Comparison of ENCODE assay signal across 22 cellular contexts in the genomic region with DNA sequence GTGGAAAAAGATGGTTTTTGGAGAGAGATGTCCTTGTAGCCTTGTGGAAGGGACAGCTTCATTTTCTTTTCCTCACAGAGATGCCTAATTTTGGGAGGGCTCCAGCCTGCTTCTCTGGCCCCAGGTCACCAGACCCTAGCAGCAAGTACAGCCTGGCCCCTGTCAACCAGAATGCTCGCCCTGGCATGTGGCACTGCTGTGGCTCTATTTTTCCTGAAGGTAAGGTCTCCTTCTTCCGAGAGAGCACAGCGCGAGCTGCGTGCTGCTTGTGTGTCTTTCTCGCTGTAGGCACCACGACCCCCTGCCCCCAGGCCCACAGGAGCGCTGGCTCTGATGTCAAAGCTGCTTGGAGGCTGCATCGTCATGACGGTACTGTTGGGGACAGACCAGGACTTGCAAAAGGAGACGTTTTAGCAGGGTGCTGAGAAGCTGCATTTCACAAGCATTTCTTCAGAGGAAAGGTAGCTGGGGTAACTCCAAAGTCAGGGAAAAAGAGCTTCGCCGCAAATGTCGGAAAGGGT. TPM values are rescaled to one million over a fixed set of nuclear protein-coding genes. Genes with fewer than 3 reads are reported as not detected.
DNase-seq lines count a peak whose midpoint lies in the region; ATAC-seq and TF ChIP-seq lines count a peak whose summit lies in the region.
"Had no signal": no experiment of that assay in that cellular context is flagged by ENCODE, and none has a peak within 500 bp of the region (broad histone marks: within the 10 kb centered on the region; RNA-seq: fewer than 3 reads in every experiment).

No MANE protein-coding gene starts in this region.

- peaks cover 14% of the 10 kb centered on the region for H3K36me3 Mint-ChIP-seq in activated CD8-positive, alpha-beta memory T cell treated with anti-CD3 and anti-CD28 coated beads, Interleukin-2, amount 10 ng/mL, durations not matched to agents 7 days and 5 days

- H3K4me3 Mint-ChIP-seq in activated CD8-positive, alpha-beta memory T cell treated with anti-CD3 and anti-CD28 coated beads, Interleukin-2, amount 10 ng/mL, durations not matched to agents 7 days and 5 days, result no peak overlapping the region
- H3K4me3 Mint-ChIP-seq: CD14-positive monocyte had no signal

- H3K4me3 ChIP-seq in BLaER1 treated with 17β-estradiol and CSF1 and Interleukin-3, amounts not matched to agents 10 nM and 100 nM, result no peak overlapping the region
- H3K4me3 ChIP-seq in spleen, result no peak overlapping the region
- no peak overlapping the region for H3K4me3 ChIP-seq in Peyer's patch
- H3K4me3 ChIP-seq: GM12878, K562 had no signal

- H3K27ac Mint-ChIP-seq in activated CD8-positive, alpha-beta memory T cell treated with anti-CD3 and anti-CD28 coated beads, Interleukin-2, amount 10 ng/mL, durations not matched to agents 7 days and 5 days, result no peak overlapping the region

- peak overlapping the region in 5 of 11 experiments; percentile 34 to 62 (median 59); a peak in 10 of 22 replicates for H3K27ac ChIP-seq in BLaER1 treated with 17β-estradiol and CSF1 and Interleukin-3, amounts not matched to agents 10 nM and 100 nM
- H3K27ac ChIP-seq in KOPT-K1 (ENCODE audit: low read depth, low read length, poor library complexity, severe bottlenecking) (peak overlapping the region; percentile 90), spleen (no peak overlapping the region), Peyer's patch (no peak overlapping the region)

- peaks cover 0 to 45% (median 4%) of the 10 kb centered on the region in 11 experiments; a peak in 9 of 22 replicates for H4K20me1 ChIP-seq in BLaER1 treated with 17β-estradiol and CSF1 and Interleukin-3, amounts not matched to agents 10 nM and 100 nM

- intact Hi-C loops in spleen (cut with DNase I; ENCODE audit: low total_unique reads), result no loop called here

- peak overlapping the region in 6 of 11 experiments; percentile 64 to 80 (median 72); a peak in 11 of 22 replicates for H3K4me2 ChIP-seq in BLaER1 treated with 17β-estradiol and CSF1 and Interleukin-3, amounts not matched to agents 10 nM and 100 nM

- TF ChIP-seq CTCF in spleen (IDR thresholded peaks at IDR 0.05 in 8 of 11, conservative IDR thresholded peaks at IDR 0.05 in 3 of 11) (no peak), Peyer's patch (IDR thresholded peaks at IDR 0.05) (no peak)

- 81 to 91% (median 87%) methylated on average over 14 of the region's 14 CpGs for WGBS in spleen, 5 donors

- no peaks in the 10 kb centered on the region for H3K27me3 ChIP-seq in BLaER1 treated with 17β-estradiol and CSF1 and Interleukin-3, amounts not matched to agents 10 nM and 100 nM
- no peaks in the 10 kb centered on the region for H3K27me3 ChIP-seq in spleen (replicated peaks in 1 of 7)
- H3K27me3 ChIP-seq in Peyer's patch, result no peaks in the 10 kb centered on the region

- peaks cover 65 to 100% (median 97%) of the 10 kb centered on the region in 11 experiments for H3K36me3 ChIP-seq in BLaER1 treated with 17β-estradiol and CSF1 and Interleukin-3, amounts not matched to agents 10 nM and 100 nM
- H3K36me3 ChIP-seq in KOPT-K1 (ENCODE audit: insufficient read depth, low read length) (no peaks in the 10 kb centered on the region), spleen (peaks cover 0 to 100% (median 64%) of the 10 kb centered on the region in 6 donors), Peyer's patch (peaks cover 0 to 76% (median 0%) of the 10 kb centered on the region in 3 donors)

- peaks cover 14% of the 10 kb centered on the region for H3K4me1 Mint-ChIP-seq in activated CD8-positive, alpha-beta memory T cell treated with anti-CD3 and anti-CD28 coated beads, Interleukin-2, amount 10 ng/mL, durations not matched to agents 7 days and 5 days
- H3K4me1 Mint-ChIP-seq: CD14-positive monocyte had no signal

- H3K9me3 Mint-ChIP-seq in activated CD8-positive, alpha-beta memory T cell treated with anti-CD3 and anti-CD28 coated beads, Interleukin-2, amount 10 ng/mL, durations not matched to agents 7 days and 5 days (ENCODE audit: low read depth), result no peaks in the 10 kb centered on the region
- H3K9me3 Mint-ChIP-seq: CD14-positive monocyte had no signal

- no peaks in the 10 kb centered on the region for H3K27me3 Mint-ChIP-seq in activated CD8-positive, alpha-beta memory T cell treated with anti-CD3 and anti-CD28 coated beads, Interleukin-2, amount 10 ng/mL, durations not matched to agents 7 days and 5 days

- no peak for ATAC-seq in activated CD8-positive, alpha-beta memory T cell treated with anti-CD3 and anti-CD28 coated beads, Interleukin-2, amount 10 ng/mL, durations not matched to agents 7 days and 5 days
- ATAC-seq: GM12878 had no signal

- peak; percentile 30 for DNase-seq in activated CD8-positive, alpha-beta memory T cell treated with anti-CD3 and anti-CD28 coated beads, Interleukin-2, amount 10 ng/mL, durations not matched to agents 7 days and 5 days
- DNase-seq in activated CD8-positive, alpha-beta memory T cell treated with anti-CD3 and anti-CD28 coated beads, Interleukin-2, amount 50 U/mL, for 4 hours, result no peak
- DNase-seq in spleen, result peak; percentile 71
- DNase-seq in GM03348 (ENCODE audit: low spot score), result no peak
- DNase-seq in Peyer's patch, result no peak
- no peak for DNase-seq in NCI-H2029 (lab: John Stamatoyannopoulos, UW)
- DNase-seq: AML-193; DMS79; NCI-H1105; NCI-H2081; NCI-H2171; NCI-H345; NCI-H524; NCI-H774; NK-92 treated with Interleukin-12 subunit alpha and Interleukin-12 subunit beta, amount 100 ng/mL, for 24 hours had no signal

- CTCF ChIA-PET in activated CD8-positive, alpha-beta memory T cell treated with anti-CD3 and anti-CD28 coated beads, Interleukin-2, amount 10 ng/mL, durations not matched to agents 7 days and 5 days (lab: Charles Lee), result interaction anchor here (0.6 to 1.2 kb wide), 3 partner anchors 11 to 26 kb away, joined by 3 read pairs; no protein-coding TSS in a partner anchor

- no peaks in the 10 kb centered on the region for H3K9me3 ChIP-seq in BLaER1 treated with 17β-estradiol and CSF1 and Interleukin-3, amounts not matched to agents 10 nM and 100 nM (replicated peaks in 1 of 11)
- H3K9me3 ChIP-seq in KOPT-K1 (ENCODE audit: insufficient read depth, low read length, poor library complexity, severe bottlenecking), result no peaks in the 10 kb centered on the region
- H3K9me3 ChIP-seq in spleen, result no peaks in the 10 kb centered on the region
- no peaks in the 10 kb centered on the region for H3K9me3 ChIP-seq in Peyer's patch

- H3K4me1 ChIP-seq in BLaER1 treated with 17β-estradiol and CSF1 and Interleukin-3, amounts not matched to agents 10 nM and 100 nM, result peaks cover 0 to 41% (median 36%) of the 10 kb centered on the region in 10 experiments; a peak in 18 of 20 replicates
- peaks cover 0 to 4% (median 0%) of the 10 kb centered on the region in 6 donors for H3K4me1 ChIP-seq in spleen
- H3K4me1 ChIP-seq in Peyer's patch, result no peaks in the 10 kb centered on the region

- no peak for TF ChIP-seq POLR2A in spleen (IDR thresholded peaks at IDR 0.05)
- no peak for TF ChIP-seq POLR2A in Peyer's patch (IDR thresholded peaks at IDR 0.05)

- peak overlapping the region in 2 of 11 experiments; percentile 25 to 54; a peak in 2 of 22 replicates for H3K9ac ChIP-seq in BLaER1 treated with 17β-estradiol and CSF1 and Interleukin-3, amounts not matched to agents 10 nM and 100 nM

RNA-seq across cellular contexts. Expression of a gene that starts 58.7 kb away (rescaled TPM):
- total RNA-seq in activated CD8-positive, alpha-beta memory T cell treated with anti-CD3 and anti-CD28 coated beads, Interleukin-2, amount 10 ng/mL, durations not matched to agents 7 days and 5 days, result not detected
- total RNA-seq in spleen (not detected), Peyer's patch (not detected)
- polyA plus RNA-seq in spleen, result under 1 TPM in 1 of 3 donors, not detected in 2; 0.11 TPM
- total RNA-seq: A172, GM12878 had no signal
- polyA plus RNA-seq: AG04450, CD14-positive monocyte, GM12878 had no signal

Comparison
In these comparisons a context has a peak if more than half of its experiments do, and no peak if none do; other contexts are left out.
1. DNase-seq: peak in activated CD8-positive, alpha-beta memory T cell treated with anti-CD3 and anti-CD28 coated beads, Interleukin-2, amount 10 ng/mL, durations not matched to agents 7 days and 5 days (single experiment) and spleen (single experiment); none in activated CD8-positive, alpha-beta memory T cell treated with anti-CD3 and anti-CD28 coated beads, Interleukin-2, amount 50 U/mL, for 4 hours (single experiment), GM03348 (single experiment), Peyer's patch (0 of 3) and NCI-H2029 (single experiment).